In genomic region chrX:119753639-119754257, GRCh38 we compare ENCODE assay signal across 8 cellular contexts. TPM values are rescaled to one million over a fixed set of nuclear protein-coding genes. Genes with fewer than 3 reads are reported as not detected.
DNase-seq lines count a peak whose midpoint lies in the region; ATAC-seq and TF ChIP-seq lines count a peak whose summit lies in the region.

No MANE protein-coding gene starts in this region.

- H3K27ac ChIP-seq in right cardiac atrium (ENCODE audit: low read length): no peak overlapping the region

- no peaks in the 10 kb centered on the region for H3K27me3 Mint-ChIP-seq in memory B cell

- H3K36me3 Mint-ChIP-seq in memory B cell: no peaks in the 10 kb centered on the region

- intact Hi-C loops in right cardiac atrium (cut with DNase I) (no loop called here), left cardiac atrium (cut with DNase I) (no loop called here)

- peak; percentile 39 for TF ChIP-seq CTCF in astrocyte of the cerebellum (IDR thresholded peaks at IDR 0.05; ENCODE audit: low read depth, low read length, missing control alignments)

- peak overlapping the region; percentile 60 for H3K27ac Mint-ChIP-seq in memory B cell

- WGBS in right cardiac atrium: 68% methylated on average over 8 of the region's 8 CpGs

- no peaks in the 10 kb centered on the region for H3K9me3 ChIP-seq in right cardiac atrium (ENCODE audit: control insufficient read depth, low read length)

- H3K4me1 Mint-ChIP-seq in memory B cell: peaks cover 25% of the 10 kb centered on the region

- H3K4me3 ChIP-seq in astrocyte of the cerebellum (ENCODE audit: low read depth, low read length): no peak overlapping the region
- no peak overlapping the region for H3K4me3 ChIP-seq in right cardiac atrium (ENCODE audit: low read length)

- in situ Hi-C loops in SK-MEL-5 (cut with HindIII; ENCODE audit: low pct_unique_long_range_greater_than_20kb, low sequenced_read_pairs): no loop called here
- in situ Hi-C loops in astrocyte of the cerebellum (cut with HindIII; ENCODE audit: low sequenced_read_pairs): no loop called here

- no peak for ATAC-seq in memory B cell (ENCODE audit: low read depth)
- ATAC-seq in HG02678 (IDR thresholded peaks at IDR 0.05; ENCODE audit: unreplicated experiment): no peak
- ATAC-seq in right cardiac atrium: no peak
- no peak for ATAC-seq in left cardiac atrium

- no peak overlapping the region for H3K4me3 Mint-ChIP-seq in memory B cell

- no peaks in the 10 kb centered on the region for H3K9me3 Mint-ChIP-seq in memory B cell

- no peaks in the 10 kb centered on the region for H3K27me3 ChIP-seq in right cardiac atrium (ENCODE audit: control insufficient read depth, insufficient read depth)

- peak; percentile 52 for DNase-seq in EH (ENCODE audit: low read depth)
- peak; percentile 59 to 72 for DNase-seq in Kasumi-1 (lab: John Stamatoyannopoulos, UW)
- DNase-seq in SK-MEL-5 (ENCODE audit: low read depth, low spot score): peak; percentile 65
- DNase-seq in astrocyte of the cerebellum (ENCODE audit: low read depth): peak; percentile 11
- DNase-seq in memory B cell (ENCODE audit: low spot score in 2 of 2): no peak
- no peak for DNase-seq in right cardiac atrium
- DNase-seq in left cardiac atrium: no peak

- no peaks in the 10 kb centered on the region for H3K4me1 ChIP-seq in right cardiac atrium (ENCODE audit: control insufficient read depth, insufficient read depth, low read length)

RNA-seq across cellular contexts. Expression of gene SOWAHD, which starts 4.6 kb away (rescaled TPM):
- total RNA-seq in SK-MEL-5 (2014; rRNA removed; shearing (Covaris generic)): 0.19 TPM in 1 of 2 replicates, not detected in the other
- polyA plus RNA-seq in SK-MEL-5 (2015; cell fraction: cytosol; rRNA removed): 0.27 TPM in 1 of 2 replicates, not detected in the other
- not detected in 2 replicates for polyA plus RNA-seq in SK-MEL-5 (2015; cell fraction: nucleus; rRNA removed)
- under 1 TPM in 2 of 4 donors, not detected in 2; 0.37 to 0.53 TPM for total RNA-seq in right cardiac atrium
- polyA plus RNA-seq in right cardiac atrium: 0.14 TPM
- total RNA-seq in left cardiac atrium: under 1 TPM; 0.16 to 0.32 TPM

RNA-seq across cellular contexts. Expression of gene RPL39, which starts 37.7 kb away (rescaled TPM):
- total RNA-seq in SK-MEL-5 (2014; rRNA removed; shearing (Covaris generic)): 2,526 and 2,613 TPM in 2 replicates
- polyA plus RNA-seq in SK-MEL-5 (2015; cell fraction: cytosol; rRNA removed): 1,915 and 2,067 TPM in 2 replicates
- polyA plus RNA-seq in SK-MEL-5 (2015; cell fraction: nucleus; rRNA removed): 251 and 430 TPM in 2 replicates
- total RNA-seq in right cardiac atrium: 1,000 to 10,000 TPM; 1,125 to 1,239 (median 1,186) TPM
- 4,509 TPM for polyA plus RNA-seq in right cardiac atrium
- total RNA-seq in left cardiac atrium: 1,000 to 10,000 TPM; 1,171 to 1,199 TPM

Comparison
In these comparisons a context has a peak if more than half of its experiments do, and no peak if none do; other contexts are left out.
1. DNase-seq: peak in EH (single experiment), Kasumi-1 (2 of 2), SK-MEL-5 (single experiment) and astrocyte of the cerebellum (single experiment); none in memory B cell (0 of 2), right cardiac atrium (0 of 3) and left cardiac atrium (single experiment).